In genomic region chr2:26157580-26157979, GRCh38 we compare ENCODE assay signal across 26 cellular contexts. TPM values are rescaled to one million over a fixed set of nuclear protein-coding genes. Genes with fewer than 3 reads are reported as not detected.
DNase-seq lines count a peak whose midpoint lies in the region; ATAC-seq, FAIRE-seq and TF ChIP-seq lines count a peak whose summit lies in the region.
"Had no signal": no experiment of that assay in that cellular context is flagged by ENCODE, and none has a peak within 500 bp of the region (broad histone marks: within the 10 kb centered on the region; RNA-seq: fewer than 3 reads in every experiment).

No MANE protein-coding gene starts in this region.

- H3K4me2 ChIP-seq in IMR-90 (ENCODE audit: low read depth, low read length): no peak overlapping the region
- H3K4me2 ChIP-seq in K562 (ENCODE audit: insufficient read depth, low read length): no peak overlapping the region
- H3K4me2 ChIP-seq: BLaER1 had no signal

- no CpG with 5 or more reads among the region's 5 CpGs for WGBS in IMR-90 (ENCODE audit: extremely low coverage in 2 of 2, insufficient read length in 1 of 2), 2 experiments
- WGBS in K562 (ENCODE audit: insufficient coverage, low coverage, missing lambda C conversion rate): 72% methylated on average over 5 of the region's 5 CpGs
- WGBS in stomach, 5 donors: 91 to 98% (median 96%) methylated on average over 5 of the region's 5 CpGs

- H3K9me3 ChIP-seq in IMR-90 (ENCODE audit: control insufficient read depth, insufficient read depth, low read length) (no peaks in the 10 kb centered on the region), K562 (replicated peaks; ENCODE audit: control insufficient read depth, insufficient read depth, low read depth, low read length) (no peaks in the 10 kb centered on the region; the same call in none of the 2 replicates), stomach (no peaks in the 10 kb centered on the region)

- H3K4me1 ChIP-seq in IMR-90 (ENCODE audit: control insufficient read depth, insufficient read depth, low read length): no peaks in the 10 kb centered on the region
- no peaks in the 10 kb centered on the region; a peak in 1 of 5 replicates for H3K4me1 ChIP-seq in K562 (replicated peaks in 1 of 2; ENCODE audit: control insufficient read depth in 2 of 2, insufficient read depth in 2 of 2, low read length in 2 of 2)
- H3K4me1 ChIP-seq in stomach: no peaks in the 10 kb centered on the region
- H3K4me1 ChIP-seq: BE2C, BLaER1 had no signal

- H2BK20ac ChIP-seq in IMR-90 (ENCODE audit: low read depth, low read length): no peak overlapping the region

- no peak overlapping the region for H4K5ac ChIP-seq in IMR-90 (ENCODE audit: low read depth, low read length)

- in situ Hi-C loops in IMR-90 (cut with MboI; ENCODE audit: low sequenced_read_pairs): no loop called here
- in situ Hi-C loops in K562 (cut with MboI): no loop called here

- no peak overlapping the region for H3K23ac ChIP-seq in IMR-90 (ENCODE audit: low read depth, low read length)

- H2AFZ ChIP-seq in IMR-90 (replicated peaks; ENCODE audit: low read length, poor library complexity) (no peak overlapping the region), K562 (ENCODE audit: low read depth, low read length) (no peak overlapping the region)

- H2BK120ac ChIP-seq in IMR-90 (ENCODE audit: low read depth, low read length): no peak overlapping the region

- H3K4ac ChIP-seq in IMR-90 (ENCODE audit: low read depth, low read length): no peak overlapping the region

- H3K27ac ChIP-seq in IMR-90 (ENCODE audit: insufficient read depth, low read length) (no peak overlapping the region), K562 (ENCODE audit: extremely low read depth, low read depth, low read length) (no peak overlapping the region), stomach (no peak overlapping the region)
- H3K27ac ChIP-seq: BLaER1 had no signal

- TF ChIP-seq CTCF in IMR-90 (conservative IDR thresholded peaks at IDR 0.05; ENCODE audit: low read depth, low read length): no peak
- no peak for TF ChIP-seq CTCF in K562 (IDR thresholded peaks at IDR 0.05 in 2 of 3, conservative IDR thresholded peaks at IDR 0.05 in 1 of 3; ENCODE audit: insufficient read depth in 2 of 3, low read depth in 1 of 3, low read length in 3 of 3)
- TF ChIP-seq CTCF in stomach (IDR thresholded peaks at IDR 0.05): no peak

- H3K27me3 ChIP-seq in IMR-90 (ENCODE audit: control insufficient read depth, insufficient read depth, low read length) (peaks cover 4% of the 10 kb centered on the region; the same call in 1 of the 2 replicates), K562 (ENCODE audit: control insufficient read depth in 2 of 2, insufficient read depth in 2 of 2, low read length in 2 of 2) (no peaks in the 10 kb centered on the region), stomach (no peaks in the 10 kb centered on the region)
- H3K27me3 ChIP-seq: BE2C, BLaER1 had no signal

- H3K36me3 ChIP-seq in IMR-90 (ENCODE audit: control insufficient read depth, insufficient read depth, low read length) (no peaks in the 10 kb centered on the region), K562 (ENCODE audit: control insufficient read depth, insufficient read depth, low read length) (no peaks in the 10 kb centered on the region), stomach (no peaks in the 10 kb centered on the region)
- H3K36me3 ChIP-seq: BE2C, BLaER1 had no signal

- CTCF ChIA-PET in IMR-90 (lab: Yijun Ruan, JAX): no interaction called here
- CTCF ChIA-PET in K562 (lab: Yijun Ruan, JAX; ENCODE audit: low intra/inter-chr PET ratio): no interaction called here

- H2BK15ac ChIP-seq in IMR-90 (ENCODE audit: low read depth, low read length): no peak overlapping the region

- H3K9me1 ChIP-seq in IMR-90 (ENCODE audit: insufficient read depth, low read length) (no peaks in the 10 kb centered on the region), K562 (ENCODE audit: control insufficient read depth, insufficient read depth, low read length) (no peaks in the 10 kb centered on the region)

- H3K79me2 ChIP-seq in K562 (ENCODE audit: control insufficient read depth, insufficient read depth, low read length): no peaks in the 10 kb centered on the region

- no peak for ATAC-seq in IMR-90 (ENCODE audit: low read depth)
- no peak for ATAC-seq in K562
- ATAC-seq: GM12878 had no signal

- no peak overlapping the region for H3K18ac ChIP-seq in IMR-90 (ENCODE audit: low read depth, low read length)

- DNase-seq in IMR-90: no peak
- DNase-seq in K562 (ENCODE audit: extremely low read depth in 1 of 4, low spot score in 3 of 4): no peak
- DNase-seq in stomach: peak; percentile 1
- no peak for DNase-seq in OCI-M2 (lab: John Stamatoyannopoulos, UW; ENCODE audit: unreplicated experiment)
- DNase-seq in mucosa of gallbladder (ENCODE audit: low spot score): no peak
- no peak for DNase-seq in mesenteric fat pad (ENCODE audit: low spot score)
- DNase-seq: 8988T; ACHN; BE2C; C1 segment of cervical spinal cord; CD4-positive, alpha-beta memory T cell; CD4-positive, CD25-positive, alpha-beta regulatory T cell; CD8-positive, alpha-beta memory T cell; COR-L47; DMS 273 treated with DMSO at 0.1 percent for 48 hours; DMS153; DMS53; DMS79; DND-41; EL; GDM1 had no signal

- no peak overlapping the region for H2AK5ac ChIP-seq in IMR-90 (ENCODE audit: low read depth, low read length)

- no peak overlapping the region for H3K14ac ChIP-seq in IMR-90 (replicated peaks; ENCODE audit: low read depth, low read length)

- TF ChIP-seq POLR2A in IMR-90 (IDR thresholded peaks at IDR 0.05; ENCODE audit: low read depth, low read length) (no peak), K562 (conservative IDR thresholded peaks at IDR 0.05) (no peak), stomach (IDR thresholded peaks at IDR 0.05) (no peak)

- BruUV-seq in IMR-90 (replicated peaks; lab: Mats Ljungman, UMichigan): no TSS peak
- no TSS peak for BruUV-seq in K562 (replicated peaks; lab: Mats Ljungman, UMichigan)

- H2AK9ac ChIP-seq in IMR-90 (replicated peaks; ENCODE audit: low read depth, low read length, poor library complexity): no peak overlapping the region

- no peak overlapping the region for H3K4me3 ChIP-seq in IMR-90 (ENCODE audit: insufficient read depth, low read depth, low read length)
- H3K4me3 ChIP-seq in K562: no peak overlapping the region
- no peak overlapping the region for H3K4me3 ChIP-seq in stomach
- H3K4me3 ChIP-seq: BLaER1, GM12878 had no signal

- FAIRE-seq in K562 (lab: Jason Lieb, UNC): no peak
- FAIRE-seq: A204.1, GM12878, GM12892, GM18507 had no signal

- H3K9ac ChIP-seq in IMR-90 (ENCODE audit: low read depth, low read length) (no peak overlapping the region), K562 (ENCODE audit: insufficient read depth in 1 of 2, low read depth in 2 of 2, low read length in 2 of 2) (no peak overlapping the region)
- H3K9ac ChIP-seq: BLaER1 had no signal

- H4K91ac ChIP-seq in IMR-90 (ENCODE audit: insufficient read depth, low read depth, low read length): no peak overlapping the region

- TF ChIP-seq EP300 in K562 (IDR thresholded peaks at IDR 0.05; ENCODE audit: low read length) (no peak), stomach (IDR thresholded peaks at IDR 0.05) (no peak)

- POLR2A ChIA-PET in IMR-90 (lab: Charles Lee; ENCODE audit: unreplicated experiment): no interaction called here
- POLR2A ChIA-PET in K562 (lab: Yijun Ruan, JAX): interaction anchor here (0.5 to 0.7 kb wide), 3 partner anchors 218 to 1941 kb away, joined by 3 read pairs; no protein-coding TSS in a partner anchor

- H4K20me1 ChIP-seq in IMR-90 (ENCODE audit: insufficient read depth, low read length) (no peaks in the 10 kb centered on the region), K562 (replicated peaks; ENCODE audit: control insufficient read depth, insufficient read depth, low read length) (no peaks in the 10 kb centered on the region)
- H4K20me1 ChIP-seq: BLaER1 had no signal

- no peak overlapping the region for H2BK5ac ChIP-seq in IMR-90 (ENCODE audit: low read depth, low read length, poor library complexity, severe bottlenecking)

- H4K8ac ChIP-seq in IMR-90 (ENCODE audit: low read depth in 2 of 2, low read length in 2 of 2): no peak overlapping the region

- intact Hi-C loops in IMR-90 (cut with micrococcal nuclease) (no loop called here), K562 (cut with micrococcal nuclease) (no loop called here), stomach (cut with DNase I; ENCODE audit: low total_unique reads) (no loop called here)

- no peak for TF ChIP-seq RAD21 in IMR-90 (IDR thresholded peaks at IDR 0.05; ENCODE audit: low read length)
- no peak for TF ChIP-seq RAD21 in K562 (CRISPR knock-in tag; conservative IDR thresholded peaks at IDR 0.05 in 1 of 2, IDR thresholded peaks at IDR 0.05 in 1 of 2)

- dilution Hi-C loops in IMR-90 (cut with HindIII; ENCODE audit: low sequenced_read_pairs, unreplicated experiment): no loop called here

- H3K79me1 ChIP-seq in IMR-90 (ENCODE audit: low read depth in 1 of 2, low read length in 2 of 2): no peaks in the 10 kb centered on the region

- no peak overlapping the region for H3K56ac ChIP-seq in IMR-90 (ENCODE audit: extremely low read depth, insufficient read depth, low read length)

TF ChIP-seq in K562, 482 proteins besides CTCF, POLR2A, EP300 and RAD21 (continues in another document):
- no peak for TF ChIP-seq ZNF282 (CRISPR knock-in tag; IDR thresholded peaks at IDR 0.05)

RNA-seq across cellular contexts. Expression of gene GAREM2, which starts 15.3 kb away (rescaled TPM):
- total RNA-seq in IMR-90 (2012; rRNA removed) (0.28 and 0.36 TPM in 2 replicates), K562 (2014; rRNA removed) (2.5 and 4.7 TPM in 2 replicates), K562 (2014; rRNA removed; fragmentation: Illumina TruSeq; extraction: Trizol) (1.3 and 1.7 TPM in 2 replicates), K562 (2015; rRNA removed; fragmentation: Illumina TruSeq; extraction: Trizol) (1.5 and 1.7 TPM in 2 replicates), K562 (2021) (11.5 and 12.4 TPM in 2 replicates), stomach (1 to 10 TPM in 2 of 5 donors, under 1 TPM in 1, not detected in 2; under 0.01 to 2.3 (median 1.5) TPM), mucosa of gallbladder (4.9 TPM), mesenteric fat pad (6.8 TPM)
- polyA plus RNA-seq in IMR-90 (2012; rRNA removed) (1.7 and 1.8 TPM in 2 replicates), K562 (2011; rRNA removed) (4.6 and 5.0 TPM in 2 replicates), K562 (2014; fragmentation: Illumina TruSeq; extraction: Trizol) (5.4 and 6.9 TPM in 2 replicates), K562 (2014; fragmentation: Nextera tagmentation; extraction: Ambion mirVana) (1 to 10 TPM; 1.7 to 2.2 TPM), K562 (2014; rRNA removed) (4.6 and 7.6 TPM in 2 replicates), stomach (1 to 10 TPM in 1 of 3 donors, under 1 TPM in 2; 0.83 to 1.7 (median 0.87) TPM)
- polyA plus RNA-seq in IMR-90 (2012; cell fraction: cytosol; rRNA removed): 1.1 and 2.3 TPM in 2 replicates
- polyA plus RNA-seq in IMR-90 (2012; cell fraction: nucleus; rRNA removed; ENCODE audit: low replicate concordance): 3.2 and 10.4 TPM in 2 replicates
- 9.3 and 20.6 TPM in 2 replicates for total RNA-seq in K562 (2011; cell fraction: chromatin; rRNA removed; ENCODE audit: low replicate concordance)
- total RNA-seq in K562 (2011; cell fraction: nucleolus; rRNA removed): 11.8 and 13.2 TPM in 2 replicates
- total RNA-seq in K562 (2011; cell fraction: nucleoplasm; rRNA removed): 12.0 and 16.1 TPM in 2 replicates
- polyA plus RNA-seq in K562 (2011; cell fraction: cytosol; rRNA removed): 6.3 and 10.6 TPM in 2 replicates
- 9.6 and 16.4 TPM in 2 replicates for polyA plus RNA-seq in K562 (2011; cell fraction: nucleus; rRNA removed)
- polyA plus RNA-seq in K562 (2012): 6.7 and 10.0 TPM in 2 replicates
- 2.9 and 4.5 TPM in 2 replicates for polyA minus RNA-seq in K562 (2011; rRNA and poly(A)+ RNA removed)
- 4.6 and 5.2 TPM in 2 replicates for polyA minus RNA-seq in K562 (2011; cell fraction: cytosol; rRNA and poly(A)+ RNA removed)
- 3.2 and 3.7 TPM in 2 replicates for polyA minus RNA-seq in K562 (2011; cell fraction: nucleus; rRNA and poly(A)+ RNA removed)
